13 cellular contexts compared by ENCODE assay signal in genomic region chr5:64977779-64978178, GRCh38.
DNase-seq lines count a peak whose midpoint lies in the region; FAIRE-seq and TF ChIP-seq lines count a peak whose summit lies in the region.
"Had no signal": no experiment of that assay in that cellular context is flagged by ENCODE, and none has a peak within 500 bp of the region (broad histone marks: within the 10 kb centered on the region; RNA-seq: fewer than 3 reads in every experiment).

No MANE protein-coding gene starts in this region.

- H3K9me3 ChIP-seq in endothelial cell of umbilical vein (replicated peaks; ENCODE audit: control insufficient read depth, insufficient read depth, low read length) = no peaks in the 10 kb centered on the region
- H3K9me3 ChIP-seq in neuronal stem cell (replicated peaks in 1 of 2; ENCODE audit: control insufficient read depth in 2 of 2, insufficient read depth in 1 of 2, low read depth in 1 of 2, low read length in 2 of 2) = no peaks in the 10 kb centered on the region
- H3K9me3 ChIP-seq: thoracic aorta had no signal

- H3K27me3 Mint-ChIP-seq in activated CD4-positive, alpha-beta T cell treated with anti-CD3 and anti-CD28 coated beads, Interleukin-2, amount 10 ng/mL, durations not matched to agents 24 days and 14 days = no peaks in the 10 kb centered on the region
- H3K27me3 Mint-ChIP-seq: activated naive CD4-positive, alpha-beta T cell treated with anti-CD3 and anti-CD28 coated beads, Interleukin-2, amount 50 U/mL, for 24 hours had no signal

- H3K14ac ChIP-seq in neuronal stem cell (ENCODE audit: low read length) = no peak overlapping the region

- H3K27ac Mint-ChIP-seq in activated CD4-positive, alpha-beta T cell treated with anti-CD3 and anti-CD28 coated beads, Interleukin-2, amount 10 ng/mL, durations not matched to agents 24 days and 14 days = no peak overlapping the region
- H3K27ac Mint-ChIP-seq: activated naive CD4-positive, alpha-beta T cell treated with anti-CD3 and anti-CD28 coated beads, Interleukin-2, amount 50 U/mL, for 24 hours had no signal

- H3K9me1 ChIP-seq in endothelial cell of umbilical vein (replicated peaks; ENCODE audit: control insufficient read depth, extremely low read depth, insufficient read depth, low read length) = no peaks in the 10 kb centered on the region

- H3K4ac ChIP-seq in neuronal stem cell (ENCODE audit: low read length) = no peak overlapping the region

- H3K27me3 ChIP-seq in endothelial cell of umbilical vein (ENCODE audit: control insufficient read depth in 2 of 2, insufficient read depth in 2 of 2, low read length in 2 of 2) = no peaks in the 10 kb centered on the region
- H3K27me3 ChIP-seq in neuronal stem cell (ENCODE audit: control insufficient read depth in 3 of 3, insufficient read depth in 3 of 3, low read depth in 1 of 3, low read length in 3 of 3) = no peaks in the 10 kb centered on the region

- H2BK15ac ChIP-seq in neuronal stem cell (ENCODE audit: low read length) = no peak overlapping the region

- no peak overlapping the region for H4K91ac ChIP-seq in neuronal stem cell (ENCODE audit: low read depth, low read length, poor library complexity)

- H3K23ac ChIP-seq in neuronal stem cell (ENCODE audit: low read depth, low read length, poor library complexity) = no peak overlapping the region

- H3K4me3 ChIP-seq in endothelial cell of umbilical vein (replicated peaks in 1 of 3; ENCODE audit: insufficient read depth in 1 of 3, low read depth in 1 of 3, low read length in 3 of 3) (no peak overlapping the region), neuronal stem cell (ENCODE audit: low read length in 2 of 2) (no peak overlapping the region)
- H3K4me3 ChIP-seq: thoracic aorta had no signal

- BruUV-seq in endothelial cell of umbilical vein (replicated peaks; lab: Mats Ljungman, UMichigan) = no TSS peak

- H3K36me3 ChIP-seq in endothelial cell of umbilical vein (ENCODE audit: control insufficient read depth in 2 of 2, extremely low read depth in 1 of 2, insufficient read depth in 2 of 2, low read length in 2 of 2) (no peaks in the 10 kb centered on the region), neuronal stem cell (replicated peaks in 1 of 2; ENCODE audit: control insufficient read depth in 2 of 2, insufficient read depth in 2 of 2, low read length in 2 of 2) (peaks cover 4 to 11% of the 10 kb centered on the region in 2 donors)
- H3K36me3 ChIP-seq: thoracic aorta had no signal

- no peak for TF ChIP-seq POLR2A in endothelial cell of umbilical vein (IDR thresholded peaks at IDR 0.05; ENCODE audit: low read depth, low read length)

- H4K20me1 ChIP-seq in endothelial cell of umbilical vein (replicated peaks; ENCODE audit: control insufficient read depth, extremely low read depth, insufficient read depth, low read length) = no peaks in the 10 kb centered on the region

- peaks cover 3% of the 10 kb centered on the region for H3K4me1 Mint-ChIP-seq in activated CD4-positive, alpha-beta T cell treated with anti-CD3 and anti-CD28 coated beads, Interleukin-2, amount 10 ng/mL, durations not matched to agents 24 days and 14 days
- H3K4me1 Mint-ChIP-seq: activated naive CD4-positive, alpha-beta T cell treated with anti-CD3 and anti-CD28 coated beads, Interleukin-2, amount 50 U/mL, for 24 hours had no signal

- no peak overlapping the region for H2AK5ac ChIP-seq in neuronal stem cell (ENCODE audit: low read depth, low read length)

- CTCF ChIA-PET in endothelial cell of umbilical vein (lab: Charles Lee) = no interaction called here

- H3K4me1 ChIP-seq in endothelial cell of umbilical vein (ENCODE audit: control insufficient read depth, extremely low read depth, insufficient read depth, low read length) = no peaks in the 10 kb centered on the region
- H3K4me1 ChIP-seq in neuronal stem cell (ENCODE audit: control insufficient read depth in 2 of 2, insufficient read depth in 1 of 2, low read depth in 1 of 2, low read length in 2 of 2) = no peaks in the 10 kb centered on the region

- H2AFZ ChIP-seq in endothelial cell of umbilical vein (ENCODE audit: low read depth, low read length) = no peak overlapping the region
- no peak overlapping the region for H2AFZ ChIP-seq in neuronal stem cell (ENCODE audit: low read length)

- intact Hi-C loops in activated CD4-positive, alpha-beta T cell treated with anti-CD3 and anti-CD28 coated beads, Interleukin-2, amount 10 ng/mL, durations not matched to agents 24 days and 14 days (cut with micrococcal nuclease) = no loop called here
- intact Hi-C loops in endothelial cell of umbilical vein (cut with micrococcal nuclease) = no loop called here

- no peaks in the 10 kb centered on the region for H3K9me3 Mint-ChIP-seq in activated CD4-positive, alpha-beta T cell treated with anti-CD3 and anti-CD28 coated beads, Interleukin-2, amount 10 ng/mL, durations not matched to agents 24 days and 14 days
- H3K9me3 Mint-ChIP-seq: activated naive CD4-positive, alpha-beta T cell treated with anti-CD3 and anti-CD28 coated beads, Interleukin-2, amount 50 U/mL, for 24 hours had no signal

- H3K18ac ChIP-seq in neuronal stem cell (ENCODE audit: low read length) = no peak overlapping the region

- FAIRE-seq in endothelial cell of umbilical vein (lab: Jason Lieb, UNC) = no peak
- FAIRE-seq: endometrium, small intestine had no signal

- no peak overlapping the region for H3K4me3 Mint-ChIP-seq in activated CD4-positive, alpha-beta T cell treated with anti-CD3 and anti-CD28 coated beads, Interleukin-2, amount 10 ng/mL, durations not matched to agents 24 days and 14 days
- H3K4me3 Mint-ChIP-seq: activated naive CD4-positive, alpha-beta T cell treated with anti-CD3 and anti-CD28 coated beads, Interleukin-2, amount 50 U/mL, for 24 hours had no signal

- H4K8ac ChIP-seq in neuronal stem cell (ENCODE audit: low read depth, low read length) = no peak overlapping the region

- TF ChIP-seq CTCF in endothelial cell of umbilical vein (IDR thresholded peaks at IDR 0.05; ENCODE audit: extremely low read depth in 1 of 2, insufficient read depth in 1 of 2, low read depth in 1 of 2, low read length in 2 of 2) = no peak

- no peaks in the 10 kb centered on the region for H3K79me1 ChIP-seq in neuronal stem cell (ENCODE audit: low read depth, low read length)

- H3K36me3 Mint-ChIP-seq in activated CD4-positive, alpha-beta T cell treated with anti-CD3 and anti-CD28 coated beads, Interleukin-2, amount 10 ng/mL, durations not matched to agents 24 days and 14 days (ENCODE audit: low read depth) = peaks cover 16% of the 10 kb centered on the region

- H2BK5ac ChIP-seq in neuronal stem cell (ENCODE audit: low read length) = no peak overlapping the region

- POLR2A ChIA-PET in endothelial cell of umbilical vein (lab: Charles Lee) = no interaction called here

- H3K9ac ChIP-seq in endothelial cell of umbilical vein (replicated peaks; ENCODE audit: extremely low read depth, insufficient read depth, low read length) (no peak overlapping the region), neuronal stem cell (ENCODE audit: low read depth, low read length, poor library complexity) (peak overlapping the region; percentile 70)

- no peaks in the 10 kb centered on the region for H3K79me2 ChIP-seq in endothelial cell of umbilical vein (ENCODE audit: control insufficient read depth, insufficient read depth, low read length)

- DNase-seq in activated CD4-positive, alpha-beta T cell treated with anti-CD3 and anti-CD28 coated beads for 48 hours = peak; percentile 9
- DNase-seq in activated CD4-positive, alpha-beta T cell treated with anti-CD3 and anti-CD28 coated beads, Interleukin-2, amount 10 ng/mL, durations not matched to agents 24 days and 14 days = no peak
- DNase-seq in HT1080 (ENCODE audit: low read depth) (peak; percentile 56), endothelial cell of umbilical vein (ENCODE audit: low read depth, low spot score) (no peak), neuronal stem cell (ENCODE audit: low spot score) (no peak), NCI-H1694 treated with DMSO at 0.1 percent for 48 hours (lab: John Stamatoyannopoulos, UW) (no peak), NCI-H345 (lab: John Stamatoyannopoulos, UW) (no peak), NCI-H1048 (lab: John Stamatoyannopoulos, UW) (no peak)
- DNase-seq: mammary epithelial cell, small intestine had no signal

- H3K4me2 ChIP-seq in endothelial cell of umbilical vein (ENCODE audit: insufficient read depth, low read length) (no peak overlapping the region), neuronal stem cell (ENCODE audit: insufficient read depth, low read length, poor library complexity, severe bottlenecking) (no peak overlapping the region)

- no peak overlapping the region for H3K27ac ChIP-seq in endothelial cell of umbilical vein (ENCODE audit: insufficient read depth, low read depth, low read length)
- no peak overlapping the region for H3K27ac ChIP-seq in neuronal stem cell (replicated peaks; ENCODE audit: low read length)
- H3K27ac ChIP-seq: thoracic aorta had no signal

- no CpG with 5 or more reads among the region's 1 CpG for WGBS in neuronal stem cell (ENCODE audit: extremely low coverage in 2 of 2, insufficient read length in 2 of 2, insufficient replicate concordance in 1 of 2), 2 donors

- H2BK120ac ChIP-seq in neuronal stem cell (ENCODE audit: low read depth, low read length) = no peak overlapping the region

- H2BK12ac ChIP-seq in neuronal stem cell (ENCODE audit: low read length) = no peak overlapping the region

- dilution Hi-C loops in endothelial cell of umbilical vein (cut with MboI; ENCODE audit: extremely low pct_ligation_motif_present, low sequenced_read_pairs) = no loop called here

TF ChIP-seq in endothelial cell of umbilical vein, 7 proteins besides CTCF, POLR2A, EP300 and RAD21:
- TF ChIP-seq FOS (IDR thresholded peaks at IDR 0.05; ENCODE audit: borderline replicate concordance, insufficient read depth, low read length) (peak; percentile 7), GATA2 (IDR thresholded peaks at IDR 0.05; ENCODE audit: insufficient read depth, insufficient read length, low read depth, low read length) (no peak), EZH2 (IDR thresholded peaks at IDR 0.05; ENCODE audit: borderline replicate concordance, low read depth, low read length, severe bottlenecking) (no peak), POLR2AphosphoS5 (IDR thresholded peaks at IDR 0.05; ENCODE audit: insufficient read depth, low read depth, low read length) (no peak), JUN (IDR thresholded peaks at IDR 0.05; ENCODE audit: borderline replicate concordance, insufficient read depth, insufficient read length, low read depth) (no peak), MYC (IDR thresholded peaks at IDR 0.05; ENCODE audit: low read depth, low read length) (no peak)
- TF ChIP-seq, protein P1, sequence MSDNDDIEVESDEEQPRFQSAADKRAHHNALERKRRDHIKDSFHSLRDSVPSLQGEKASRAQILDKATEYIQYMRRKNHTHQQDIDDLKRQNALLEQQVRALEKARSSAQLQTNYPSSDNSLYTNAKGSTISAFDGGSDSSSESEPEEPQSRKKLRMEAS (IDR thresholded peaks at IDR 0.05; ENCODE audit: insufficient read depth, insufficient read length) = no peak

Comparison
In these comparisons a context has a peak if more than half of its experiments do, and no peak if none do; other contexts are left out.
1. DNase-seq: peak in activated CD4-positive, alpha-beta T cell treated with anti-CD3 and anti-CD28 coated beads for 48 hours (single experiment) and HT1080 (single experiment); none in activated CD4-positive, alpha-beta T cell treated with anti-CD3 and anti-CD28 coated beads, Interleukin-2, amount 10 ng/mL, durations not matched to agents 24 days and 14 days (single experiment), endothelial cell of umbilical vein (single experiment), neuronal stem cell (single experiment), NCI-H1694 treated with DMSO at 0.1 percent for 48 hours (single experiment), NCI-H345 (single experiment) and NCI-H1048 (single experiment).